ENCODE assay signal across 1 cellular context in the genomic region with DNA sequence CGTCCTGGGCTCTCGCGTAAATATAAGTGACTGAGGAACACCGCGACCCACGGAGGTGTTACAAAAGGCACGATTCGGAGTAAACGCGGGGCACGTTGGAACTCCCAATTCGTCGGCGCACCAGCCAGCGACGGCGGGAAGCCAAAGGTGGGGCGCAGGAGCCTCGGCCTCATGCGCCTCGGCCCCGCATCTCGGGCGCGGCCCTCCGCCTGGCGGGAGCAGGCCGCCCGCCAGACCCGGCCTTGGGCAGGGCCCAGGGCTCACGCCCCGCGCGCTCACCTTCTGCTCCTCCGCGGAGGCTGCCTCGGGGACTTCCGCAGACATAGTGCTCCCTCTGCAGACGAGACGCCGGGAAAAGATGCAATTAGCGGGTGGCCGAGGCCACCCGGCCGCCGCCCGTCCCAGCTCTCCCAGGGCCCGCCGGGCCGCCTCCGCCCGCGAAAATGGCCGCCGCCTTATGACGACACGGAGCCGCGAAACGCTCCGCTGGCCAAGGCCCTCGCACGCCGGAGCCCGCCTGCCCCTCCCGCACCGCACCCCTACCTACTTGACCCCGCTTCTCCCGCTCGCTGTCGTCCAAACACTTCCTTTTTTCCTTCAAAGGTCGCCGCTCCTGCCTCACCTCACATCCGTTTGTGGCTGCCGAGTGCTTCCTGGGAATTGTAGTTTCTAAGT.
A peak's percentile ranks its signal among the peaks of the same experiment; 100 is the strongest.
TF ChIP-seq lines count a peak whose summit lies in the region.

A gene with protein sequence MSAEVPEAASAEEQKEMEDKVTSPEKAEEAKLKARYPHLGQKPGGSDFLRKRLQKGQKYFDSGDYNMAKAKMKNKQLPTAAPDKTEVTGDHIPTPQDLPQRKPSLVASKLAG (minus strand): TSS at position 462 of the 675 bp plus-strand sequence. CDS start 138 bp downstream, at position 324.

TF ChIP-seq in SK-N-SH, 30 proteins besides CTCF, POLR2A, EP300 and RAD21 (continued from another document):
- TF ChIP-seq, protein P1, sequence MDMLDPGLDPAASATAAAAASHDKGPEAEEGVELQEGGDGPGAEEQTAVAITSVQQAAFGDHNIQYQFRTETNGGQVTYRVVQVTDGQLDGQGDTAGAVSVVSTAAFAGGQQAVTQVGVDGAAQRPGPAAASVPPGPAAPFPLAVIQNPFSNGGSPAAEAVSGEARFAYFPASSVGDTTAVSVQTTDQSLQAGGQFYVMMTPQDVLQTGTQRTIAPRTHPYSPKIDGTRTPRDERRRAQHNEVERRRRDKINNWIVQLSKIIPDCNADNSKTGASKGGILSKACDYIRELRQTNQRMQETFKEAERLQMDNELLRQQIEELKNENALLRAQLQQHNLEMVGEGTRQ (IDR thresholded peaks at IDR 0.05; ENCODE audit: borderline replicate concordance, low read depth, low read length), result no peak
- TF ChIP-seq MXI1 (IDR thresholded peaks at IDR 0.05; ENCODE audit: low read depth, low read length) (peak; percentile 70; the same call in 1 of the 2 replicates), FOXJ3 (CRISPR knock-in tag; IDR thresholded peaks at IDR 0.05) (no peak), YY1 (IDR thresholded peaks at IDR 0.05; ENCODE audit: low read depth) (peak; percentile 90), RFX5 (IDR thresholded peaks at IDR 0.05; ENCODE audit: low read length) (no peak), TCF12 (IDR thresholded peaks at IDR 0.05) (no peak; the same call in 1 of the 2 replicates), TAF1 (IDR thresholded peaks at IDR 0.05; ENCODE audit: borderline replicate concordance, low read depth, low read length) (peak; percentile 62), RXRA (IDR thresholded peaks at IDR 0.05; ENCODE audit: borderline replicate concordance, low read depth) (no peak), CHD2 (IDR thresholded peaks at IDR 0.05; ENCODE audit: low read length, partially characterized antibody) (peak; percentile 90), FOXM1 (IDR thresholded peaks at IDR 0.05; ENCODE audit: low read depth) (no peak; the same call in 1 of the 2 replicates), GATA2 (CRISPR knock-in tag; IDR thresholded peaks at IDR 0.05) (no peak), TEAD4 (IDR thresholded peaks at IDR 0.05; ENCODE audit: borderline replicate concordance, insufficient read depth) (0 out of 2 replicates have a peak, but pooled peaks have one; percentile 46), NRF1 (IDR thresholded peaks at IDR 0.05; ENCODE audit: low read depth, low read length) (no peak)
- TF ChIP-seq, protein P2, sequence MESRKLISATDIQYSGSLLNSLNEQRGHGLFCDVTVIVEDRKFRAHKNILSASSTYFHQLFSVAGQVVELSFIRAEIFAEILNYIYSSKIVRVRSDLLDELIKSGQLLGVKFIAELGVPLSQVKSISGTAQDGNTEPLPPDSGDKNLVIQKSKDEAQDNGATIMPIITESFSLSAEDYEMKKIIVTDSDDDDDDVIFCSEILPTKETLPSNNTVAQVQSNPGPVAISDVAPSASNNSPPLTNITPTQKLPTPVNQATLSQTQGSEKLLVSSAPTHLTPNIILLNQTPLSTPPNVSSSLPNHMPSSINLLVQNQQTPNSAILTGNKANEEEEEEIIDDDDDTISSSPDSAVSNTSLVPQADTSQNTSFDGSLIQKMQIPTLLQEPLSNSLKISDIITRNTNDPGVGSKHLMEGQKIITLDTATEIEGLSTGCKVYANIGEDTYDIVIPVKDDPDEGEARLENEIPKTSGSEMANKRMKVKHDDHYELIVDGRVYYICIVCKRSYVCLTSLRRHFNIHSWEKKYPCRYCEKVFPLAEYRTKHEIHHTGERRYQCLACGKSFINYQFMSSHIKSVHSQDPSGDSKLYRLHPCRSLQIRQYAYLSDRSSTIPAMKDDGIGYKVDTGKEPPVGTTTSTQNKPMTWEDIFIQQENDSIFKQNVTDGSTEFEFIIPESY (IDR thresholded peaks at IDR 0.05; ENCODE audit: borderline replicate concordance, low read depth), result no peak
- TF ChIP-seq, protein P3, sequence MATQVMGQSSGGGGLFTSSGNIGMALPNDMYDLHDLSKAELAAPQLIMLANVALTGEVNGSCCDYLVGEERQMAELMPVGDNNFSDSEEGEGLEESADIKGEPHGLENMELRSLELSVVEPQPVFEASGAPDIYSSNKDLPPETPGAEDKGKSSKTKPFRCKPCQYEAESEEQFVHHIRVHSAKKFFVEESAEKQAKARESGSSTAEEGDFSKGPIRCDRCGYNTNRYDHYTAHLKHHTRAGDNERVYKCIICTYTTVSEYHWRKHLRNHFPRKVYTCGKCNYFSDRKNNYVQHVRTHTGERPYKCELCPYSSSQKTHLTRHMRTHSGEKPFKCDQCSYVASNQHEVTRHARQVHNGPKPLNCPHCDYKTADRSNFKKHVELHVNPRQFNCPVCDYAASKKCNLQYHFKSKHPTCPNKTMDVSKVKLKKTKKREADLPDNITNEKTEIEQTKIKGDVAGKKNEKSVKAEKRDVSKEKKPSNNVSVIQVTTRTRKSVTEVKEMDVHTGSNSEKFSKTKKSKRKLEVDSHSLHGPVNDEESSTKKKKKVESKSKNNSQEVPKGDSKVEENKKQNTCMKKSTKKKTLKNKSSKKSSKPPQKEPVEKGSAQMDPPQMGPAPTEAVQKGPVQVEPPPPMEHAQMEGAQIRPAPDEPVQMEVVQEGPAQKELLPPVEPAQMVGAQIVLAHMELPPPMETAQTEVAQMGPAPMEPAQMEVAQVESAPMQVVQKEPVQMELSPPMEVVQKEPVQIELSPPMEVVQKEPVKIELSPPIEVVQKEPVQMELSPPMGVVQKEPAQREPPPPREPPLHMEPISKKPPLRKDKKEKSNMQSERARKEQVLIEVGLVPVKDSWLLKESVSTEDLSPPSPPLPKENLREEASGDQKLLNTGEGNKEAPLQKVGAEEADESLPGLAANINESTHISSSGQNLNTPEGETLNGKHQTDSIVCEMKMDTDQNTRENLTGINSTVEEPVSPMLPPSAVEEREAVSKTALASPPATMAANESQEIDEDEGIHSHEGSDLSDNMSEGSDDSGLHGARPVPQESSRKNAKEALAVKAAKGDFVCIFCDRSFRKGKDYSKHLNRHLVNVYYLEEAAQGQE (IDR thresholded peaks at IDR 0.05; ENCODE audit: low read depth, low read length), result no peak
TF ChIP-seq in SK-N-SH: peak in this region for 13.
